10 cellular contexts compared by ENCODE assay signal in genomic region chr17:77836557-77837041, GRCh38.
DNase-seq lines count a peak whose midpoint lies in the region; ATAC-seq and TF ChIP-seq lines count a peak whose summit lies in the region.
"Had no signal": no experiment of that assay in that cellular context is flagged by ENCODE, and none has a peak within 500 bp of the region (broad histone marks: within the 10 kb centered on the region; RNA-seq: fewer than 3 reads in every experiment).

No MANE protein-coding gene starts in this region.

- peaks cover 11% of the 10 kb centered on the region for H3K9me3 Mint-ChIP-seq in MCF 10A (ENCODE audit: unreplicated experiment)

- CTCF ChIA-PET in MCF 10A (lab: Yijun Ruan, JAX): interaction anchor here (0.7 to 0.9 kb wide), 2 partner anchors 10 to 260 kb away, joined by 3 to 4 read pairs; no protein-coding TSS in a partner anchor

- intact Hi-C loops in MCF 10A (cut with micrococcal nuclease): loop anchor here (10.0 kb wide), 1 partner anchor 48 kb away; no protein-coding TSS in a partner anchor

- no peak overlapping the region for H3K27ac ChIP-seq in osteoblast (ENCODE audit: low read depth, low read length)

- H3K4me2 ChIP-seq in osteoblast (ENCODE audit: insufficient read depth, low read length): no peak overlapping the region

- no peak overlapping the region for H3K27ac Mint-ChIP-seq in MCF 10A (ENCODE audit: low read depth, unreplicated experiment)
- H3K27ac Mint-ChIP-seq: activated CD4-positive, alpha-beta T cell treated with anti-CD3 and anti-CD28 coated beads, Interleukin-2, amount 10 ng/mL, durations not matched to agents 7 days and 5 days had no signal

- H3K4me1 Mint-ChIP-seq in MCF 10A (ENCODE audit: insufficient read depth, unreplicated experiment): peaks cover 11% of the 10 kb centered on the region

- no peaks in the 10 kb centered on the region for H3K79me2 ChIP-seq in osteoblast (ENCODE audit: insufficient read depth, low read length)

- ATAC-seq in GM18505 (IDR thresholded peaks at IDR 0.05; ENCODE audit: unreplicated experiment) (no peak), GM18858 (IDR thresholded peaks at IDR 0.05; ENCODE audit: unreplicated experiment) (no peak), GM19467 (IDR thresholded peaks at IDR 0.05; ENCODE audit: unreplicated experiment) (no peak)

- no peaks in the 10 kb centered on the region for H3K27me3 ChIP-seq in osteoblast (ENCODE audit: insufficient read depth, low read length)

- DNase-seq in ELR (ENCODE audit: low read depth) (peak; percentile 71), NCI-H226 (peak; percentile 58), MCF 10A (ENCODE audit: unreplicated experiment) (peak; percentile 98), osteoblast (ENCODE audit: insufficient read length, low spot score, missing footprints) (peak; percentile 57), COLO829 (ENCODE audit: low spot score) (no peak)
- DNase-seq: activated CD4-positive, alpha-beta T cell treated with anti-CD3 and anti-CD28 coated beads, Interleukin-2, amount 10 ng/mL, durations not matched to agents 7 days and 5 days had no signal

- H2AFZ ChIP-seq in osteoblast (ENCODE audit: low read length): no peak overlapping the region

- H3K4me3 ChIP-seq in osteoblast (ENCODE audit: insufficient read depth, low read length): no peak overlapping the region
- H3K4me3 ChIP-seq: lung had no signal

- H3K4me3 Mint-ChIP-seq in MCF 10A (ENCODE audit: unreplicated experiment): no peak overlapping the region
- H3K4me3 Mint-ChIP-seq: activated CD4-positive, alpha-beta T cell treated with anti-CD3 and anti-CD28 coated beads, Interleukin-2, amount 10 ng/mL, durations not matched to agents 7 days and 5 days had no signal

- peaks cover 16% of the 10 kb centered on the region for H3K36me3 Mint-ChIP-seq in MCF 10A (ENCODE audit: insufficient read depth, unreplicated experiment)

- no peaks in the 10 kb centered on the region for H3K9me3 ChIP-seq in osteoblast (ENCODE audit: low read depth, low read length)

- H4K20me1 ChIP-seq in osteoblast (ENCODE audit: insufficient read depth, low read length): no peaks in the 10 kb centered on the region

- H3K36me3 ChIP-seq in osteoblast (ENCODE audit: insufficient read depth, low read length): no peaks in the 10 kb centered on the region

- BruUV-seq in MCF 10A (replicated peaks; lab: Mats Ljungman, UMichigan): no TSS peak

- no peak for TF ChIP-seq POLR2A in GM18505 (IDR thresholded peaks at IDR 0.05; ENCODE audit: borderline replicate concordance, extremely low read depth, insufficient read depth, insufficient read length)

- H3K4me1 ChIP-seq in osteoblast (ENCODE audit: insufficient read depth, low read length): peaks cover 32% of the 10 kb centered on the region

- POLR2A ChIA-PET in MCF 10A (lab: Yijun Ruan, JAX): interaction anchor here (0.6 to 1.0 kb wide), 3 partner anchors 122 to 243 kb away, joined by 3 to 7 read pairs (median 4); partner anchors contain the start of gene TNRC6C

- H3K27me3 Mint-ChIP-seq in MCF 10A (ENCODE audit: insufficient read depth, unreplicated experiment): no peaks in the 10 kb centered on the region

- TF ChIP-seq CTCF in MCF 10A (IDR thresholded peaks at IDR 0.05; ENCODE audit: unreplicated experiment): no peak
- TF ChIP-seq CTCF in osteoblast (IDR thresholded peaks at IDR 0.05; ENCODE audit: extremely low read depth, low read depth, low read length): no peak
